In genomic region chr16:79918916-79919315, GRCh38 we compare ENCODE assay signal across 24 cellular contexts.
"Had no signal": no experiment of that assay in that cellular context is flagged by ENCODE, and none has a peak within 500 bp of the region (broad histone marks: within the 10 kb centered on the region; RNA-seq: fewer than 3 reads in every experiment).

No MANE protein-coding gene starts in this region.

- ATAC-seq: esophagus mucosa; heart left ventricle; right cardiac atrium; stimulated activated effector memory CD8-positive, alpha-beta T cell treated with anti-CD3 and anti-CD28 coated beads, Interleukin-12 subunit alpha, Interleukin-12 subunit beta, amount 100 ng/mL, for 72 hours; stimulated activated naive CD8-positive, alpha-beta T cell treated with anti-CD3 and anti-CD28 coated beads, Interleukin-15, Interleukin-2, amounts not matched to agents 100 U/mL and 50 U/mL, for 24 hours had no signal

- H3K36me3 Mint-ChIP-seq: stimulated activated effector memory CD8-positive, alpha-beta T cell treated with anti-CD3 and anti-CD28 coated beads, Interleukin-12 subunit alpha, Interleukin-12 subunit beta, amount 100 ng/mL, for 72 hours; type B pancreatic cell had no signal

- DNase-seq: effector memory CD4-positive, alpha-beta T cell; heart left ventricle; hippocampal formation; islet precursor cell; left ventricle myocardium inferior; mesenchymal stem cell; midbrain; nephron progenitor cell; nucleus accumbens; ovary; right cardiac atrium; small intestine; stimulated activated CD4-positive, alpha-beta T cell treated with anti-CD3 and anti-CD28 coated beads, Interleukin-4, amount 100 ng/mL, for 1 hour; stimulated activated CD8-positive, alpha-beta memory T cell treated with anti-CD3 and anti-CD28 coated beads, Interleukin-4, amount 100 ng/mL, for 48 hours; stimulated activated naive CD8-positive, alpha-beta T cell treated with anti-CD3 and anti-CD28 coated beads, Interleukin-15, Interleukin-2, amounts not matched to agents 100 U/mL and 50 U/mL, for 24 hours; thyroid gland had no signal

- H3K36me3 ChIP-seq: heart left ventricle, left ventricle myocardium inferior, ovary, suprapubic skin, thyroid gland had no signal

- H3K4me3 ChIP-seq: heart left ventricle, left ventricle myocardium inferior, lung, ovary, suprapubic skin, thyroid gland had no signal

- H3K27ac ChIP-seq: heart left ventricle, left ventricle myocardium inferior, ovary, suprapubic skin, thyroid gland had no signal

- H3K4me1 Mint-ChIP-seq: stimulated activated effector memory CD8-positive, alpha-beta T cell treated with anti-CD3 and anti-CD28 coated beads, Interleukin-12 subunit alpha, Interleukin-12 subunit beta, amount 100 ng/mL, for 72 hours had no signal

- H3K27me3 ChIP-seq: heart left ventricle, ovary, suprapubic skin, thyroid gland had no signal

- FAIRE-seq: endometrium, frontal cortex, small intestine, urothelium cell line had no signal

- H3K27ac Mint-ChIP-seq: nephron progenitor cell; stimulated activated effector memory CD8-positive, alpha-beta T cell treated with anti-CD3 and anti-CD28 coated beads, Interleukin-12 subunit alpha, Interleukin-12 subunit beta, amount 100 ng/mL, for 72 hours; type B pancreatic cell had no signal

- H3K4me1 ChIP-seq: heart left ventricle, left ventricle myocardium inferior, suprapubic skin, thyroid gland had no signal

- H3K9me3 Mint-ChIP-seq: nephron progenitor cell; stimulated activated effector memory CD8-positive, alpha-beta T cell treated with anti-CD3 and anti-CD28 coated beads, Interleukin-12 subunit alpha, Interleukin-12 subunit beta, amount 100 ng/mL, for 72 hours; type B pancreatic cell had no signal

- H3K27me3 Mint-ChIP-seq: type B pancreatic cell had no signal

- H3K4me3 Mint-ChIP-seq: nephron progenitor cell; stimulated activated effector memory CD8-positive, alpha-beta T cell treated with anti-CD3 and anti-CD28 coated beads, Interleukin-12 subunit alpha, Interleukin-12 subunit beta, amount 100 ng/mL, for 72 hours; type B pancreatic cell had no signal

- H3K9me3 ChIP-seq: left ventricle myocardium inferior, ovary, suprapubic skin, thyroid gland had no signal
